ENCODE assay signal across 8 cellular contexts in the genomic region with DNA sequence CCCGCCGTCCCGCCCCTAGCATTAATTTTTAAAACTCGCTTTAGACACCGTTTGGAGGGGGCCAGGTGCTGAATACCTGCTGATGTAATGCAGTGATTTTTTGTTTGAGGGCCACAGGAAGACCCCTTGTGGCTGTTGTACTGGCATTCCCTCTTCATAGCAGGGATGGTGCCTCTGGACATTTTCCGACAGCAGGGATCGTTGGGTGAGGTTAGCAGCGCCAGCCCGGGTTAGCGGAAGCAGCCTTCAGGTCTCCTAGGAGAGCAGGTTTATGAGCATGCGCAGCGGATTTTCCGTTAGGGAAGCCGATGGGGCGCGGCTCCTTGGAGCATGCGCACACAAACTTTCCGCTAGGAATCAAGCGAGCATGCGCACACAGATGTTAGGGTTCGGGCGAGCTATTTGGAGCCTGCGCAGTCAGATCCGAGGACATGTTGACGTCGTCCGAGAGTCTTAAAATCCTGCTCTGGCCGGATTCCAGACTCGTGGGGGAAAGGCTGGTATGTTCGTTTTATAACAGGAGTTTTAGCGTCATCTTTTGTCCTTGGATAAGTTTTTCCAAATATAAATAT. TPM values are rescaled to one million over a fixed set of nuclear protein-coding genes. Genes with fewer than 3 reads are reported as not detected.
DNase-seq lines count a peak whose midpoint lies in the region; ATAC-seq and TF ChIP-seq lines count a peak whose summit lies in the region.

No MANE protein-coding gene starts in this region.

- peak overlapping the region; percentile 95 for H3K27ac Mint-ChIP-seq in T-helper 1 cell treated with Interleukin-12 subunit alpha and Interleukin-12 subunit beta and Interleukin-4 antibody, amounts not matched to agents 30 μg/mL and 1 μg/mL, for 36 hours
- H3K27ac Mint-ChIP-seq in progenitor cell of endocrine pancreas, result peak overlapping the region; percentile 98

- TF ChIP-seq CTCF in DOHH2 (IDR thresholded peaks at IDR 0.05; ENCODE audit: low read depth, low read length, poor library complexity, severe bottlenecking), result no peak
- no peak for TF ChIP-seq CTCF in ascending aorta (IDR thresholded peaks at IDR 0.05)
- TF ChIP-seq CTCF in right atrium auricular region (IDR thresholded peaks at IDR 0.05), result no peak
- TF ChIP-seq CTCF in progenitor cell of endocrine pancreas (IDR thresholded peaks at IDR 0.05; ENCODE audit: unreplicated experiment), result peak; percentile 28

- H3K4me1 ChIP-seq in DOHH2 (ENCODE audit: control insufficient read depth, low read length) (peaks cover 9% of the 10 kb centered on the region), ascending aorta (peaks cover 0 to 9% of the 10 kb centered on the region in 2 donors), right atrium auricular region (peaks cover 0 to 7% of the 10 kb centered on the region in 2 donors)

- intact Hi-C loops in ascending aorta (cut with DNase I), result loop anchor here (1.0 to 10.0 kb wide), 4 partner anchors 33 to 394 kb away; a partner anchor contains a TSS

- H3K9me2 ChIP-seq in DOHH2 (replicated peaks; ENCODE audit: control insufficient read depth, low read length), result no peaks in the 10 kb centered on the region

- ATAC-seq in GM21825 (IDR thresholded peaks at IDR 0.05; ENCODE audit: unreplicated experiment), result peak; percentile 85

- H3K36me3 ChIP-seq in DOHH2 (ENCODE audit: control insufficient read depth, low read length) (peaks cover 21% of the 10 kb centered on the region), ascending aorta (peaks cover 2 to 14% of the 10 kb centered on the region in 2 donors), right atrium auricular region (peaks cover 13% of the 10 kb centered on the region)

- H3K4me3 ChIP-seq in DOHH2 (ENCODE audit: low read length), result peak overlapping the region; percentile 77
- H3K4me3 ChIP-seq in ascending aorta, result peak overlapping the region; percentile 50 to 72
- H3K4me3 ChIP-seq in right atrium auricular region, result peak overlapping the region; percentile 57 to 64

- peaks cover 12% of the 10 kb centered on the region; the same call in 1 of the 2 replicates for H3F3A ChIP-seq in DOHH2 (ENCODE audit: control insufficient read depth, insufficient read depth)

- H3K27ac ChIP-seq in DOHH2 (ENCODE audit: low read depth, low read length) (peak overlapping the region; percentile 28), ascending aorta (peak overlapping the region; percentile 62 to 71), right atrium auricular region (peak overlapping the region; percentile 83)

- peaks cover 25% of the 10 kb centered on the region for H3K79me2 ChIP-seq in DOHH2 (ENCODE audit: control insufficient read depth, low read length)

- no peaks in the 10 kb centered on the region for H3K9me3 Mint-ChIP-seq in T-helper 1 cell treated with Interleukin-12 subunit alpha and Interleukin-12 subunit beta and Interleukin-4 antibody, amounts not matched to agents 30 μg/mL and 1 μg/mL, for 36 hours
- no peaks in the 10 kb centered on the region for H3K9me3 Mint-ChIP-seq in progenitor cell of endocrine pancreas (ENCODE audit: low read depth)

- peaks cover 5% of the 10 kb centered on the region for H3K4me1 Mint-ChIP-seq in T-helper 1 cell treated with Interleukin-12 subunit alpha and Interleukin-12 subunit beta and Interleukin-4 antibody, amounts not matched to agents 30 μg/mL and 1 μg/mL, for 36 hours (ENCODE audit: low read depth)
- peaks cover 2% of the 10 kb centered on the region for H3K4me1 Mint-ChIP-seq in progenitor cell of endocrine pancreas (ENCODE audit: low read depth)

- H3K27me3 Mint-ChIP-seq in T-helper 1 cell treated with Interleukin-12 subunit alpha and Interleukin-12 subunit beta and Interleukin-4 antibody, amounts not matched to agents 30 μg/mL and 1 μg/mL, for 36 hours (ENCODE audit: low read depth), result no peaks in the 10 kb centered on the region
- no peaks in the 10 kb centered on the region for H3K27me3 Mint-ChIP-seq in progenitor cell of endocrine pancreas

- peaks cover 8% of the 10 kb centered on the region for H3K36me3 Mint-ChIP-seq in T-helper 1 cell treated with Interleukin-12 subunit alpha and Interleukin-12 subunit beta and Interleukin-4 antibody, amounts not matched to agents 30 μg/mL and 1 μg/mL, for 36 hours (ENCODE audit: low read depth)
- peaks cover 8% of the 10 kb centered on the region for H3K36me3 Mint-ChIP-seq in progenitor cell of endocrine pancreas (ENCODE audit: insufficient read depth)

- no peaks in the 10 kb centered on the region for H3K27me3 ChIP-seq in DOHH2 (ENCODE audit: control insufficient read depth, low read length)
- no peaks in the 10 kb centered on the region for H3K27me3 ChIP-seq in ascending aorta
- H3K27me3 ChIP-seq in right atrium auricular region, result no peaks in the 10 kb centered on the region

- peak; percentile 97 for DNase-seq in M059J (ENCODE audit: low read depth)
- DNase-seq in ascending aorta (ENCODE audit: low spot score in 2 of 2), result peak; percentile 79 to 97
- peak; percentile 96 for DNase-seq in right atrium auricular region (ENCODE audit: low spot score)
- peak; percentile 93 for DNase-seq in progenitor cell of endocrine pancreas (ENCODE audit: low spot score, unreplicated experiment)
- peak; percentile 96 for DNase-seq in ureter (ENCODE audit: low spot score)

- no peaks in the 10 kb centered on the region for H4K20me1 ChIP-seq in DOHH2 (ENCODE audit: control insufficient read depth, insufficient read depth, low read depth, low read length)

- H3K4me2 ChIP-seq in DOHH2 (ENCODE audit: low read length), result peak overlapping the region; percentile 53

- H3K9me3 ChIP-seq in DOHH2 (ENCODE audit: control insufficient read depth, insufficient read depth, low read length), result no peaks in the 10 kb centered on the region
- H3K9me3 ChIP-seq in ascending aorta, result no peaks in the 10 kb centered on the region
- H3K9me3 ChIP-seq in right atrium auricular region, result no peaks in the 10 kb centered on the region

- peak overlapping the region; percentile 91 for H3K4me3 Mint-ChIP-seq in T-helper 1 cell treated with Interleukin-12 subunit alpha and Interleukin-12 subunit beta and Interleukin-4 antibody, amounts not matched to agents 30 μg/mL and 1 μg/mL, for 36 hours
- H3K4me3 Mint-ChIP-seq in progenitor cell of endocrine pancreas (ENCODE audit: low read depth), result peak overlapping the region; percentile 87

RNA-seq across cellular contexts. Expression of a gene that starts 17.2 kb away (rescaled TPM):
- 13.0 and 23.0 TPM in 2 replicates for total RNA-seq in M059J (2014; rRNA removed; shearing (Covaris generic))
- total RNA-seq in ascending aorta (7.2 TPM), right atrium auricular region (10 to 100 TPM; 28.0 to 51.3 TPM), progenitor cell of endocrine pancreas (10.0 and 13.6 TPM in 2 replicates), ureter (18.2 TPM)

Comparison
In these comparisons a context has a peak if more than half of its experiments do, and no peak if none do; other contexts are left out.
1. Peak in every context shown above with its lines: DNase-seq, ATAC-seq, H3K4me3 ChIP-seq and H3K27ac ChIP-seq.
2. H3K27ac ChIP-seq: peak in every context shown above with its lines; median percentile 83 in right atrium auricular region; 66 in ascending aorta; 28 in DOHH2.